Comparison of ENCODE assay signal across 8 cellular contexts in the genomic region with DNA sequence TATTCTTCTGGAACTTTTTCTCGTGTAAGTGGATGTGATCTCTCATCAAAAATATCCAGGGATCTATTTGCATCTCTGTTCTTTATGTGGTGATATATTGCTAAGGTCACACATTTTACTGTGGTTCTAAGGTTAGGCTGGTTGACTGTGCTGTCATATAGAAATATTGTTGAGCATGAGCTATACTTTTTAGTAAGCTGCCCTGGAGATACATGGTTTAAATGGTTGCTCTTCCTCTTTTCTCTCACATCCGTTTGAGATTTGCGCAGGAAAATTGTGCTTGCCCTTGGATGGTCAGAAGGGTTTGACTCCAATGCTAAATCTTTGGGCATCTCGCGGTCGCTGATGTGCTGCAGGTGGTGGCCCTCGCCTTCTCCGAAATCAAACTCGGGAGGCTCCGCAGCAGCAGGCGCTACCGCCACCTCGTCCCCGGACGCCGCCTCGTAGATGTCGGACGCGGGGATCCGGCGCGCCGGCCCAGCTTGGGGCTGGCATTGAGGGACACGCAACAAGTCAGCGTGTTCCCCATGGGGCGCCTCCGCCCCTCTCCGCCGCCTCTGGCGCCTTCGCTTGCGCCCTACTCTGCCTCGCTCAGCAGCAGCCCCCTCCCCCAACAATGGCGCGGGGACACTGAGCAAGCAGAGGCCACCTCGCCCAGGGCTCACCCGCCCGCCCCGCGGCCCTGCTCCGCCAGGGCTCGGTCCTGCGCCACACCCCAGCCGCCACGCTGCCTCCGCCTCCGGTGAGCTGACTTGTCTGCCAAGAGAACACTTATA.
DNase-seq lines count a peak whose midpoint lies in the region; ATAC-seq and TF ChIP-seq lines count a peak whose summit lies in the region.

No MANE protein-coding gene starts in this region.

- no peak for TF ChIP-seq CTCF in CD14-positive monocyte (IDR thresholded peaks at IDR 0.05)
- no peak for TF ChIP-seq CTCF in chondrocyte (IDR thresholded peaks at IDR 0.05)

- H3K27ac Mint-ChIP-seq in CD14-positive monocyte (no peak overlapping the region), chondrocyte (ENCODE audit: unreplicated experiment) (no peak overlapping the region)

- H3K9me3 Mint-ChIP-seq in CD14-positive monocyte = peaks cover 0 to 4% (median 0%) of the 10 kb centered on the region in 7 donors
- peaks cover 19% of the 10 kb centered on the region for H3K9me3 Mint-ChIP-seq in chondrocyte (ENCODE audit: low read depth)

- H3K27me3 Mint-ChIP-seq in CD14-positive monocyte (ENCODE audit: low read depth in 3 of 3) (peaks cover 0 to 29% (median 0%) of the 10 kb centered on the region in 3 donors), chondrocyte (ENCODE audit: low read depth) (no peaks in the 10 kb centered on the region)

- intact Hi-C loops in CD14-positive monocyte (cut with micrococcal nuclease) = no loop called here

- DNase-seq in CD14-positive monocyte (ENCODE audit: low spot score) = no peak
- DNase-seq in activated CD4-positive, alpha-beta T cell treated with anti-CD3 and anti-CD28 coated beads for 24 hours (ENCODE audit: low read depth in 2 of 2) = peak; percentile 5 to 6
- DNase-seq in effector CD4-positive, alpha-beta T cell = peak; percentile 4
- peak; percentile 59 for DNase-seq in stimulated activated CD4-positive, alpha-beta T cell treated with anti-CD3 and anti-CD28 coated beads, Interleukin-15, amount 100 ng/mL, for 24 hours
- DNase-seq in AG08396 (ENCODE audit: low spot score) = no peak
- no peak for DNase-seq in chondrocyte (ENCODE audit: low spot score)

- H3K4me3 Mint-ChIP-seq in CD14-positive monocyte (peak overlapping the region; percentile 81 to 86), chondrocyte (ENCODE audit: unreplicated experiment) (no peak overlapping the region)

- H3K4me1 Mint-ChIP-seq in CD14-positive monocyte = peaks cover 7% of the 10 kb centered on the region
- H3K4me1 Mint-ChIP-seq in chondrocyte (ENCODE audit: low read depth) = no peaks in the 10 kb centered on the region

- peak; percentile 65 for ATAC-seq in HG02870 (IDR thresholded peaks at IDR 0.05; ENCODE audit: unreplicated experiment)
- ATAC-seq in GM19023 (IDR thresholded peaks at IDR 0.05; ENCODE audit: unreplicated experiment) = no peak

- H3K36me3 Mint-ChIP-seq in CD14-positive monocyte = no peaks in the 10 kb centered on the region
- no peaks in the 10 kb centered on the region for H3K36me3 Mint-ChIP-seq in chondrocyte (ENCODE audit: low read depth)

Comparison
In these comparisons a context has a peak if more than half of its experiments do, and no peak if none do; other contexts are left out.
1. DNase-seq: peak in activated CD4-positive, alpha-beta T cell treated with anti-CD3 and anti-CD28 coated beads for 24 hours (2 of 2), effector CD4-positive, alpha-beta T cell (single experiment) and stimulated activated CD4-positive, alpha-beta T cell treated with anti-CD3 and anti-CD28 coated beads, Interleukin-15, amount 100 ng/mL, for 24 hours (single experiment); none in CD14-positive monocyte (single experiment), AG08396 (single experiment) and chondrocyte (single experiment).